ENCODE assay signal across 16 cellular contexts in the genomic region with DNA sequence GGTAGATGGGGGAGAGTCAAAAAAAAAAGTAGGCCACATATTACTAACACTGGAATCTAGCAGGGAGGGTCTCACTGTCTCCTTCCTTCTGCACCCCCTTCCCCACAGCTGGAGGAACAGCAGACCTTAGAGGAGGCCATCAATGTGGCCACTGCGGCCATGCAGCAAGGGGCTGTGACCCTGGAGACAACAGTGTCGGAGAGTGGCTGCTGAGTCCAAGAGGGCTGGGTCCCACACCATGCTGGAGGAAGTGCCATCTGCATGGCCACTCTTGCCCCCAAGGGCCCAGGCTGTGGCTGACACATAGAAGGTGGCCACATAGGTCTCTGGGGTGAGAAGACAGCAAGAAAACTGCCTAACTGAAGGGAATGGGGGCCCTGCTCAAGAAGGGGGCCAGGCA. TPM values are rescaled to one million over a fixed set of nuclear protein-coding genes. Genes with fewer than 3 reads are reported as not detected.
A peak's percentile ranks its signal among the peaks of the same experiment; 100 is the strongest.
DNase-seq lines count a peak whose midpoint lies in the region; ATAC-seq and TF ChIP-seq lines count a peak whose summit lies in the region.
"Had no signal": no experiment of that assay in that cellular context is flagged by ENCODE, and none has a peak within 500 bp of the region (broad histone marks: within the 10 kb centered on the region; RNA-seq: fewer than 3 reads in every experiment).

No MANE protein-coding gene starts in this region.

- peaks cover 0 to 14% (median 13%) of the 10 kb centered on the region in 4 donors for H3K4me1 ChIP-seq in sigmoid colon
- H3K4me1 ChIP-seq: A549, BE2C had no signal

- CTCF ChIA-PET in RWPE1 (lab: Yijun Ruan, JAX) = interaction anchor here (0.6 to 2.5 kb wide), 2 partner anchors 47 to 295 kb away, joined by 3 to 16 read pairs; a partner anchor contains a TSS

- TF ChIP-seq EP300 in sigmoid colon (IDR thresholded peaks at IDR 0.05) = no peak

- H3K27me3 ChIP-seq in sigmoid colon = no peaks in the 10 kb centered on the region
- H3K27me3 ChIP-seq: BE2C had no signal

- peaks cover 27 to 56% (median 28%) of the 10 kb centered on the region in 4 donors for H3K36me3 ChIP-seq in sigmoid colon
- H3K36me3 ChIP-seq: BE2C had no signal

- 91 to 94% methylated on average over 2 of the region's 2 CpGs for WGBS in sigmoid colon, 2 donors

- no peak overlapping the region for H3K4me3 ChIP-seq in sigmoid colon
- H3K4me3 ChIP-seq: A549, GM12878, GM23338 had no signal

- peak overlapping the region; percentile 93 for H3K27ac ChIP-seq in RWPE1
- H3K27ac ChIP-seq in sigmoid colon = no peak overlapping the region
- H3K27ac ChIP-seq: A549, C4-2B had no signal

- no peak for ATAC-seq in Right ventricle myocardium inferior

- no peak for TF ChIP-seq POLR2A in sigmoid colon (IDR thresholded peaks at IDR 0.05)

- DNase-seq in cardiac septum (ENCODE audit: low spot score) (peak; percentile 27), Right ventricle myocardium inferior (ENCODE audit: missing footprints) (no peak), RWPE1 (ENCODE audit: low spot score) (no peak), islet precursor cell (peak; percentile 30), sigmoid colon (peak; percentile 57), DMS114 treated with DMSO at 0.1 percent for 48 hours (lab: John Stamatoyannopoulos, UW; ENCODE audit: unreplicated experiment) (no peak), HT-29 (ENCODE audit: low spot score) (no peak), mucosa of gallbladder (ENCODE audit: low spot score) (no peak)
- DNase-seq: DMS79, GDM1 had no signal

- intact Hi-C loops in cardiac septum (cut with DNase I) = no loop called here
- intact Hi-C loops in Right ventricle myocardium inferior (cut with DNase I) = loop anchor here (5.0 kb wide), 1 partner anchor 172 kb away; a partner anchor contains a TSS
- intact Hi-C loops in sigmoid colon (cut with DNase I) = loop anchor here (5.0 kb wide), 1 partner anchor 47 kb away; a partner anchor contains a TSS

- no peaks in the 10 kb centered on the region for H3K9me3 ChIP-seq in sigmoid colon
- H3K9me3 ChIP-seq: A549, BE2C, Caco-2 had no signal

- POLR2A ChIA-PET in RWPE1 (lab: Yijun Ruan, JAX; ENCODE audit: low non-redundant PET) = no interaction called here

- TF ChIP-seq CTCF in RWPE1 (conservative IDR thresholded peaks at IDR 0.05; ENCODE audit: low read depth) = no peak
- TF ChIP-seq CTCF in sigmoid colon (IDR thresholded peaks at IDR 0.05) = no peak

RNA-seq across cellular contexts. Expression of a gene that starts 2.6 kb away (rescaled TPM):
- total RNA-seq in cardiac septum (1.7 TPM), Right ventricle myocardium inferior (2.8 TPM), sigmoid colon (1 to 10 TPM; 1.4 to 4.7 (median 3.5) TPM), mucosa of gallbladder (19.5 TPM)
- polyA plus RNA-seq in sigmoid colon = 10 to 100 TPM in 1 of 3 donors, 1 to 10 TPM in 2; 4.2 to 30.1 (median 4.6) TPM
- total RNA-seq in HT-29 (2014; rRNA removed; shearing (Covaris generic)) = 2.0 and 3.2 TPM in 2 replicates

RNA-seq across cellular contexts. Expression of a gene that starts 35.5 kb away (rescaled TPM):
- total RNA-seq in cardiac septum = 39.9 TPM
- 36.0 TPM for total RNA-seq in Right ventricle myocardium inferior
- 10 to 100 TPM; 29.3 to 59.8 (median 31.8) TPM for total RNA-seq in sigmoid colon
- polyA plus RNA-seq in sigmoid colon = 10 to 100 TPM; 14.3 to 28.3 (median 15.0) TPM
- 19.5 and 23.1 TPM in 2 replicates for total RNA-seq in HT-29 (2014; rRNA removed; shearing (Covaris generic))
- 38.3 TPM for total RNA-seq in mucosa of gallbladder

RNA-seq across cellular contexts. Expression of a gene that starts 47.3 kb away (rescaled TPM):
- total RNA-seq in cardiac septum = 19.0 TPM
- total RNA-seq in Right ventricle myocardium inferior = 14.7 TPM
- 10 to 100 TPM in 1 of 4 donors, 1 to 10 TPM in 3; 5.8 to 16.8 (median 8.5) TPM for total RNA-seq in sigmoid colon
- 10 to 100 TPM; 22.8 to 75.4 (median 31.5) TPM for polyA plus RNA-seq in sigmoid colon
- total RNA-seq in HT-29 (2014; rRNA removed; shearing (Covaris generic)) = 10.1 and 13.7 TPM in 2 replicates
- total RNA-seq in mucosa of gallbladder = 27.9 TPM

Comparison
In these comparisons a context has a peak if more than half of its experiments do, and no peak if none do; other contexts are left out.
1. DNase-seq: peak in cardiac septum (single experiment), islet precursor cell (single experiment) and sigmoid colon (single experiment); none in Right ventricle myocardium inferior (single experiment), RWPE1 (single experiment), DMS114 treated with DMSO at 0.1 percent for 48 hours (single experiment), HT-29 (single experiment) and mucosa of gallbladder (single experiment).